8 cellular contexts compared by ENCODE assay signal in the genomic region with DNA sequence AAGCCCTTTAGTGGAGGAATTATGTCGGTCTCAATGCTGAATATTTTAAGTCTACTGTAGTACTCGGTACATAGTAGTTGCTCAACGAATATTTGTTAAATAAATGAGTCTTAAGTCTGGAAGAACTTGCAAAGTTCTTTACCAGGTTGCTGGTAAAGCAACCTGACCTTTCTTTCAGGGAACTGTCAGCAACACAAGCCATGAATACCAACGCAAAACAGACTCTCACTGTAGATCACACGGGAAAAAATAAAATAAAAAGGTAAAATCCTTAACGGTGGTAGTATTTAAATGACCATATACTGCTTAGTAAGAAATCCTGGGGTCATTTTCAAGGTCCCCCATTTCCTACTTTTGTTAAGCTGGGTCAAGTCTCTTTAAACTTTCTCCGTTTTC. TPM values are rescaled to one million over a fixed set of nuclear protein-coding genes. Genes with fewer than 3 reads are reported as not detected.
DNase-seq lines count a peak whose midpoint lies in the region; ATAC-seq and TF ChIP-seq lines count a peak whose summit lies in the region.

No MANE protein-coding gene starts in this region.

- H3K4me3 Mint-ChIP-seq in T-helper 2 cell treated with Interferon-gamma antibody and Interleukin-4, amounts not matched to agents 5 μg/mL and 100 μg/mL, for 36 hours, result peak overlapping the region; percentile 97
- H3K4me3 Mint-ChIP-seq in nephron, result peak overlapping the region; percentile 91 to 99 (median 98)

- intact Hi-C loops in IMR-90 (cut with micrococcal nuclease), result loop anchor here (10.0 kb wide), 1 partner anchor 904 kb away; no protein-coding TSS in a partner anchor
- intact Hi-C loops in colonic mucosa (cut with DNase I), result no loop called here

- H2BK120ac ChIP-seq in IMR-90 (ENCODE audit: low read depth, low read length), result no peak overlapping the region

- CTCF ChIA-PET in IMR-90 (lab: Yijun Ruan, JAX), result no interaction called here

- TF ChIP-seq CTCF in IMR-90 (conservative IDR thresholded peaks at IDR 0.05; ENCODE audit: low read depth, low read length), result no peak
- no peak for TF ChIP-seq CTCF in colonic mucosa (IDR thresholded peaks at IDR 0.05)
- no peak for TF ChIP-seq CTCF in nephron (IDR thresholded peaks at IDR 0.05; ENCODE audit: unreplicated experiment in 3 of 3)

- no peak for TF ChIP-seq POLR2A in IMR-90 (IDR thresholded peaks at IDR 0.05; ENCODE audit: low read depth, low read length)

- H3K27me3 Mint-ChIP-seq in T-helper 2 cell treated with Interferon-gamma antibody and Interleukin-4, amounts not matched to agents 5 μg/mL and 100 μg/mL, for 36 hours (ENCODE audit: low read depth), result peaks cover 16% of the 10 kb centered on the region
- no peaks in the 10 kb centered on the region for H3K27me3 Mint-ChIP-seq in nephron (ENCODE audit: low read depth)

- no peaks in the 10 kb centered on the region for H4K20me1 ChIP-seq in IMR-90 (ENCODE audit: insufficient read depth, low read length)

- ATAC-seq in IMR-90 (ENCODE audit: low read depth) (no peak), HG02840 (IDR thresholded peaks at IDR 0.05; ENCODE audit: low FRiP score, unreplicated experiment) (no peak)
- no peak for ATAC-seq in activated CD4-positive, CD25-positive, alpha-beta regulatory T cell treated with anti-CD3 and anti-CD28 coated beads, Interleukin-2, amount 50 U/mL, for 24 hours

- peaks cover 21% of the 10 kb centered on the region for H3K4me1 Mint-ChIP-seq in T-helper 2 cell treated with Interferon-gamma antibody and Interleukin-4, amounts not matched to agents 5 μg/mL and 100 μg/mL, for 36 hours (ENCODE audit: low read depth)
- H3K4me1 Mint-ChIP-seq in nephron, result peaks cover 23% of the 10 kb centered on the region

- H3K9me3 ChIP-seq in IMR-90 (ENCODE audit: control insufficient read depth, insufficient read depth, low read length) (no peaks in the 10 kb centered on the region), colonic mucosa (no peaks in the 10 kb centered on the region)

- H3K56ac ChIP-seq in IMR-90 (ENCODE audit: extremely low read depth, insufficient read depth, low read length), result no peak overlapping the region

- no peak for TF ChIP-seq RAD21 in IMR-90 (IDR thresholded peaks at IDR 0.05; ENCODE audit: low read length)

- H2AK5ac ChIP-seq in IMR-90 (ENCODE audit: low read depth, low read length), result no peak overlapping the region

- peak overlapping the region; percentile 16 for H2BK5ac ChIP-seq in IMR-90 (ENCODE audit: low read depth, low read length, poor library complexity, severe bottlenecking)

- H2AFZ ChIP-seq in IMR-90 (replicated peaks; ENCODE audit: low read length, poor library complexity), result no peak overlapping the region

- no peak overlapping the region for H2BK15ac ChIP-seq in IMR-90 (ENCODE audit: low read depth, low read length)

- no peak overlapping the region for H3K18ac ChIP-seq in IMR-90 (ENCODE audit: low read depth, low read length)

- no peaks in the 10 kb centered on the region for H3K36me3 ChIP-seq in IMR-90 (ENCODE audit: control insufficient read depth, insufficient read depth, low read length)
- no peaks in the 10 kb centered on the region for H3K36me3 ChIP-seq in colonic mucosa

- H3K9me3 Mint-ChIP-seq in T-helper 2 cell treated with Interferon-gamma antibody and Interleukin-4, amounts not matched to agents 5 μg/mL and 100 μg/mL, for 36 hours, result no peaks in the 10 kb centered on the region
- H3K9me3 Mint-ChIP-seq in nephron, result peaks cover 5% of the 10 kb centered on the region

- no peaks in the 10 kb centered on the region for H3K9me1 ChIP-seq in IMR-90 (ENCODE audit: insufficient read depth, low read length)

- H2AK9ac ChIP-seq in IMR-90 (replicated peaks; ENCODE audit: low read depth, low read length, poor library complexity), result no peak overlapping the region

- dilution Hi-C loops in IMR-90 (cut with HindIII; ENCODE audit: low sequenced_read_pairs, unreplicated experiment), result no loop called here

- peak overlapping the region; percentile 92 for H3K4me3 ChIP-seq in IMR-90 (ENCODE audit: insufficient read depth, low read depth, low read length)
- peak overlapping the region; percentile 95 for H3K4me3 ChIP-seq in colonic mucosa

- H3K4me2 ChIP-seq in IMR-90 (ENCODE audit: low read depth, low read length), result peak overlapping the region; percentile 25; the same call in 1 of the 2 replicates

- no peak for DNase-seq in T-helper 2 cell treated with Interferon-gamma antibody and Interleukin-4, amounts not matched to agents 5 μg/mL and 100 μg/mL, for 36 hours (ENCODE audit: low spot score)
- no peak for DNase-seq in T-helper 2 cell
- no peak for DNase-seq in IMR-90
- no peak for DNase-seq in colonic mucosa
- no peak for DNase-seq in occipital lobe (lab: John Stamatoyannopoulos, UW)

- H4K5ac ChIP-seq in IMR-90 (ENCODE audit: low read depth, low read length), result peak overlapping the region; percentile 2

- H3K27ac ChIP-seq in IMR-90 (ENCODE audit: insufficient read depth, low read length) (no peak overlapping the region), colonic mucosa (peak overlapping the region; percentile 77)

- no CpG with 5 or more reads among the region's 7 CpGs for WGBS in IMR-90 (ENCODE audit: extremely low coverage in 2 of 2, insufficient read length in 1 of 2), 2 experiments

- peak overlapping the region; percentile 99 for H3K27ac Mint-ChIP-seq in T-helper 2 cell treated with Interferon-gamma antibody and Interleukin-4, amounts not matched to agents 5 μg/mL and 100 μg/mL, for 36 hours
- peak overlapping the region; percentile 96 to 98 (median 97) for H3K27ac Mint-ChIP-seq in nephron

- H3K9ac ChIP-seq in IMR-90 (ENCODE audit: low read depth, low read length), result peak overlapping the region; percentile 26; the same call in 1 of the 2 replicates
- peak overlapping the region; percentile 85 to 95 for H3K9ac ChIP-seq in colonic mucosa (ENCODE audit: low read depth in 2 of 2, low read length in 2 of 2)

- no peak overlapping the region for H2BK20ac ChIP-seq in IMR-90 (ENCODE audit: low read depth, low read length)

- H3K27me3 ChIP-seq in IMR-90 (ENCODE audit: control insufficient read depth, insufficient read depth, low read length), result no peaks in the 10 kb centered on the region; the same call in 1 of the 2 replicates
- no peaks in the 10 kb centered on the region for H3K27me3 ChIP-seq in colonic mucosa

- no peak overlapping the region for H3K23ac ChIP-seq in IMR-90 (ENCODE audit: low read depth, low read length)

- peaks cover 3% of the 10 kb centered on the region for H3K36me3 Mint-ChIP-seq in T-helper 2 cell treated with Interferon-gamma antibody and Interleukin-4, amounts not matched to agents 5 μg/mL and 100 μg/mL, for 36 hours (ENCODE audit: low read depth)
- H3K36me3 Mint-ChIP-seq in nephron (ENCODE audit: low read depth), result no peaks in the 10 kb centered on the region

- H3K79me1 ChIP-seq in IMR-90 (ENCODE audit: low read depth in 1 of 2, low read length in 2 of 2), result no peaks in the 10 kb centered on the region

- BruUV-seq in IMR-90 (replicated peaks; lab: Mats Ljungman, UMichigan), result no TSS peak

- peak overlapping the region; percentile 79 to 82 for H4K8ac ChIP-seq in IMR-90 (ENCODE audit: low read depth in 2 of 2, low read length in 2 of 2)

- H4K91ac ChIP-seq in IMR-90 (ENCODE audit: insufficient read depth, low read depth, low read length), result no peak overlapping the region

- H3K4me1 ChIP-seq in IMR-90 (ENCODE audit: control insufficient read depth, insufficient read depth, low read length) (no peaks in the 10 kb centered on the region; the same call in 1 of the 2 replicates), colonic mucosa (no peaks in the 10 kb centered on the region)

- in situ Hi-C loops in IMR-90 (cut with MboI; ENCODE audit: low sequenced_read_pairs), result no loop called here

- POLR2A ChIA-PET in IMR-90 (lab: Charles Lee; ENCODE audit: unreplicated experiment), result no interaction called here

- no peak overlapping the region for H3K4ac ChIP-seq in IMR-90 (ENCODE audit: low read depth, low read length)

- H3K14ac ChIP-seq in IMR-90 (replicated peaks; ENCODE audit: low read depth, low read length), result peak overlapping the region; percentile 39; the same call in 1 of the 2 replicates

TF ChIP-seq in IMR-90, 13 proteins besides CTCF, POLR2A, EP300 and RAD21:
- TF ChIP-seq RCOR1 (IDR thresholded peaks at IDR 0.05; ENCODE audit: insufficient replicate concordance, low read length), result no peak
- TF ChIP-seq FOS (IDR thresholded peaks at IDR 0.05; ENCODE audit: low read depth, low read length), result no peak
- TF ChIP-seq RFX5 (IDR thresholded peaks at IDR 0.05; ENCODE audit: low read depth, low read length), result no peak
- no peak for TF ChIP-seq MAFK (IDR thresholded peaks at IDR 0.05; ENCODE audit: low read depth, low read length)

RNA-seq across cellular contexts. Expression of a gene that starts 0.4 kb away (rescaled TPM):
- total RNA-seq in IMR-90 (2012; rRNA removed) (11.5 and 15.6 TPM in 2 replicates), colonic mucosa (10 to 100 TPM; 13.3 to 14.0 TPM), occipital lobe (17.0 TPM)
- polyA plus RNA-seq in IMR-90 (2012; rRNA removed), result 4.7 and 5.4 TPM in 2 replicates
- polyA plus RNA-seq in IMR-90 (2012; cell fraction: cytosol; rRNA removed), result 1.3 and 1.7 TPM in 2 replicates
- polyA plus RNA-seq in IMR-90 (2012; cell fraction: nucleus; rRNA removed; ENCODE audit: low replicate concordance), result 0.36 and 3.1 TPM in 2 replicates
